14 cellular contexts compared by ENCODE assay signal in genomic region chr9:68640421-68641089, GRCh38.
DNase-seq lines count a peak whose midpoint lies in the region; ATAC-seq lines count a peak whose summit lies in the region.
"Had no signal": no experiment of that assay in that cellular context is flagged by ENCODE, and none has a peak within 500 bp of the region (broad histone marks: within the 10 kb centered on the region; RNA-seq: fewer than 3 reads in every experiment).

No MANE protein-coding gene starts in this region.

- DNase-seq in activated naive CD8-positive, alpha-beta T cell treated with anti-CD3 and anti-CD28 coated beads, Interleukin-2, amount 50 U/mL, for 24 hours = no peak
- no peak for DNase-seq in activated naive CD8-positive, alpha-beta T cell treated with anti-CD3 and anti-CD28 coated beads for 36 hours
- DNase-seq in NAMALWA (ENCODE audit: low spot score) (peak; percentile 82), H7 (no peak), NCI-H2227 treated with DMSO at 0.1 percent for 48 hours (lab: John Stamatoyannopoulos, UW) (no peak)
- no peak for DNase-seq in stimulated activated naive CD8-positive, alpha-beta T cell treated with anti-CD3 and anti-CD28 coated beads, Interleukin-15, amount 100 ng/mL, for 72 hours
- DNase-seq: activated CD4-positive, alpha-beta T cell treated with anti-CD3 and anti-CD28 coated beads, Interleukin-2, amount 10 ng/mL, durations not matched to agents 7 days and 5 days; activated T-cell treated with anti-CD3 and anti-CD28 coated beads, Interleukin-2, amount 50 U/mL, for 72 hours; NCI-H524; T-helper 2 cell; trophoblast cell had no signal

- peak; percentile 44 for ATAC-seq in activated naive CD8-positive, alpha-beta T cell treated with anti-CD3 and anti-CD28 coated beads, Interleukin-2, amount 50 U/mL, for 24 hours
- ATAC-seq in HG02798 (IDR thresholded peaks at IDR 0.05; ENCODE audit: poor library complexity, unreplicated experiment) (peak; percentile 26), GM19035 (IDR thresholded peaks at IDR 0.05; ENCODE audit: unreplicated experiment) (no peak)
- ATAC-seq in stimulated activated naive CD8-positive, alpha-beta T cell treated with anti-CD3 and anti-CD28 coated beads, Interleukin-15, amount 100 ng/mL, for 72 hours = peak; percentile 72

- H3K4me3 Mint-ChIP-seq in activated naive CD8-positive, alpha-beta T cell treated with anti-CD3 and anti-CD28 coated beads, Interleukin-2, amount 50 U/mL, for 24 hours = no peak overlapping the region
- no peak overlapping the region for H3K4me3 Mint-ChIP-seq in activated naive CD8-positive, alpha-beta T cell treated with anti-CD3 and anti-CD28 coated beads for 36 hours
- H3K4me3 Mint-ChIP-seq in stimulated activated naive CD8-positive, alpha-beta T cell treated with anti-CD3 and anti-CD28 coated beads, Interleukin-15, amount 100 ng/mL, for 72 hours = no peak overlapping the region
- H3K4me3 Mint-ChIP-seq: activated CD4-positive, alpha-beta T cell treated with anti-CD3 and anti-CD28 coated beads, Interleukin-2, amount 10 ng/mL, durations not matched to agents 7 days and 5 days had no signal

- no peaks in the 10 kb centered on the region for H3K36me3 Mint-ChIP-seq in activated naive CD8-positive, alpha-beta T cell treated with anti-CD3 and anti-CD28 coated beads, Interleukin-2, amount 50 U/mL, for 24 hours (ENCODE audit: low read depth)
- no peaks in the 10 kb centered on the region for H3K36me3 Mint-ChIP-seq in activated naive CD8-positive, alpha-beta T cell treated with anti-CD3 and anti-CD28 coated beads for 36 hours

- peaks cover 7% of the 10 kb centered on the region for H3K27me3 Mint-ChIP-seq in activated naive CD8-positive, alpha-beta T cell treated with anti-CD3 and anti-CD28 coated beads, Interleukin-2, amount 50 U/mL, for 24 hours
- H3K27me3 Mint-ChIP-seq in activated naive CD8-positive, alpha-beta T cell treated with anti-CD3 and anti-CD28 coated beads for 36 hours = peaks cover 17% of the 10 kb centered on the region
- peaks cover 33% of the 10 kb centered on the region for H3K27me3 Mint-ChIP-seq in stimulated activated naive CD8-positive, alpha-beta T cell treated with anti-CD3 and anti-CD28 coated beads, Interleukin-15, amount 100 ng/mL, for 72 hours

- H3K9me3 Mint-ChIP-seq in activated naive CD8-positive, alpha-beta T cell treated with anti-CD3 and anti-CD28 coated beads, Interleukin-2, amount 50 U/mL, for 24 hours = no peaks in the 10 kb centered on the region
- H3K9me3 Mint-ChIP-seq in activated naive CD8-positive, alpha-beta T cell treated with anti-CD3 and anti-CD28 coated beads for 36 hours = no peaks in the 10 kb centered on the region
- H3K9me3 Mint-ChIP-seq in stimulated activated naive CD8-positive, alpha-beta T cell treated with anti-CD3 and anti-CD28 coated beads, Interleukin-15, amount 100 ng/mL, for 72 hours = no peaks in the 10 kb centered on the region
- H3K9me3 Mint-ChIP-seq: activated CD4-positive, alpha-beta T cell treated with anti-CD3 and anti-CD28 coated beads, Interleukin-2, amount 10 ng/mL, durations not matched to agents 7 days and 5 days; activated T-cell treated with anti-CD3 and anti-CD28 coated beads, Interleukin-2, amount 50 U/mL, for 72 hours had no signal

- H3K4me3 ChIP-seq in H7 (ENCODE audit: insufficient read depth, low read depth, low read length) = no peak overlapping the region
- H3K4me3 ChIP-seq: ascending aorta had no signal

- H3K27me3 ChIP-seq in H7 (ENCODE audit: control insufficient read depth, insufficient read depth, low read length) = no peaks in the 10 kb centered on the region
- H3K27me3 ChIP-seq: ascending aorta had no signal

- peak overlapping the region; percentile 34 for H3K27ac Mint-ChIP-seq in activated naive CD8-positive, alpha-beta T cell treated with anti-CD3 and anti-CD28 coated beads, Interleukin-2, amount 50 U/mL, for 24 hours
- no peak overlapping the region for H3K27ac Mint-ChIP-seq in activated naive CD8-positive, alpha-beta T cell treated with anti-CD3 and anti-CD28 coated beads for 36 hours
- peak overlapping the region in 1 of 2 donors; percentile 22 for H3K27ac Mint-ChIP-seq in stimulated activated naive CD8-positive, alpha-beta T cell treated with anti-CD3 and anti-CD28 coated beads, Interleukin-15, amount 100 ng/mL, for 72 hours
- H3K27ac Mint-ChIP-seq: activated CD4-positive, alpha-beta T cell treated with anti-CD3 and anti-CD28 coated beads, Interleukin-2, amount 10 ng/mL, durations not matched to agents 7 days and 5 days; activated T-cell treated with anti-CD3 and anti-CD28 coated beads, Interleukin-2, amount 50 U/mL, for 72 hours had no signal

- no peaks in the 10 kb centered on the region for H3K36me3 ChIP-seq in H7 (replicated peaks; ENCODE audit: control insufficient read depth, insufficient read depth, low read length)
- H3K36me3 ChIP-seq: ascending aorta had no signal

- H3K4me1 Mint-ChIP-seq in activated naive CD8-positive, alpha-beta T cell treated with anti-CD3 and anti-CD28 coated beads, Interleukin-2, amount 50 U/mL, for 24 hours = peaks cover 33% of the 10 kb centered on the region
- H3K4me1 Mint-ChIP-seq in activated naive CD8-positive, alpha-beta T cell treated with anti-CD3 and anti-CD28 coated beads for 36 hours = peaks cover 3% of the 10 kb centered on the region
- no peaks in the 10 kb centered on the region for H3K4me1 Mint-ChIP-seq in stimulated activated naive CD8-positive, alpha-beta T cell treated with anti-CD3 and anti-CD28 coated beads, Interleukin-15, amount 100 ng/mL, for 72 hours
- H3K4me1 Mint-ChIP-seq: activated CD4-positive, alpha-beta T cell treated with anti-CD3 and anti-CD28 coated beads, Interleukin-2, amount 10 ng/mL, durations not matched to agents 7 days and 5 days had no signal
